In genomic region chr3:32966627-32967026, GRCh38 we compare ENCODE assay signal across 5 cellular contexts. TPM values are rescaled to one million over a fixed set of nuclear protein-coding genes. Genes with fewer than 3 reads are reported as not detected.
"Had no signal": no experiment of that assay in that cellular context is flagged by ENCODE, and none has a peak within 500 bp of the region (broad histone marks: within the 10 kb centered on the region; RNA-seq: fewer than 3 reads in every experiment).

No MANE protein-coding gene starts in this region.

RNA-seq across cellular contexts. Expression of gene CCR4, which starts 15.2 kb away (rescaled TPM):
- total RNA-seq: GM23248, H4, H7, HT-29 had no signal
- polyA plus RNA-seq: GM23248, IgD-negative memory B cell had no signal
